Comparison of ENCODE assay signal across 10 cellular contexts in genomic region chr3:58535531-58536500, GRCh38. TPM values are rescaled to one million over a fixed set of nuclear protein-coding genes. Genes with fewer than 3 reads are reported as not detected.
DNase-seq lines count a peak whose midpoint lies in the region; ATAC-seq and TF ChIP-seq lines count a peak whose summit lies in the region.
"Had no signal": no experiment of that assay in that cellular context is flagged by ENCODE, and none has a peak within 500 bp of the region (broad histone marks: within the 10 kb centered on the region; RNA-seq: fewer than 3 reads in every experiment).

No MANE protein-coding gene starts in this region.

- intact Hi-C loops in heart left ventricle (cut with DNase I): loop anchor here in 7 of 10 donors (2.0 to 10.0 kb wide), 5 partner anchors 71 to 361 kb away; partner anchors contain the start of gene PDHB (in 3 of the 7)
- intact Hi-C loops in Right ventricle myocardium inferior (cut with DNase I): no loop called here

- H3K4me1 ChIP-seq in heart left ventricle: peaks cover 8 to 39% (median 28%) of the 10 kb centered on the region in 12 donors
- H3K4me1 ChIP-seq in duodenal mucosa (ENCODE audit: control insufficient read depth in 1 of 2, insufficient read depth in 2 of 2, low read length in 2 of 2): peaks cover 44 to 45% of the 10 kb centered on the region in 2 donors
- H3K4me1 ChIP-seq in muscle layer of duodenum (ENCODE audit: control insufficient read depth in 1 of 2, insufficient read depth in 2 of 2, low read length in 2 of 2): peaks cover 10 to 32% of the 10 kb centered on the region in 2 donors

- no peak for TF ChIP-seq POLR2A in heart left ventricle (IDR thresholded peaks at IDR 0.05)

- DNase-seq in heart left ventricle (no peak), Right ventricle myocardium inferior (ENCODE audit: missing footprints) (no peak), AG08396 (ENCODE audit: low spot score) (no peak), hepatic stellate cell (ENCODE audit: low spot score) (no peak), NCI-H2081 (lab: John Stamatoyannopoulos, UW) (no peak)
- DNase-seq in activated effector memory CD4-positive, alpha-beta T cell treated with Interleukin-2 at 50 U/mL for 16 hours: no peak

- H3K27ac ChIP-seq in heart left ventricle: peak overlapping the region; percentile 57 to 94 (median 86)
- peak overlapping the region; percentile 11 for H3K27ac ChIP-seq in duodenal mucosa (ENCODE audit: low read depth, low read length)
- peak overlapping the region; percentile 86 for H3K27ac ChIP-seq in muscle layer of duodenum (ENCODE audit: low read length)

- no peak for TF ChIP-seq CTCF in heart left ventricle (IDR thresholded peaks at IDR 0.05)

- ATAC-seq in heart left ventricle (no peak), Right ventricle myocardium inferior (no peak)
- ATAC-seq: stimulated activated effector memory CD8-positive, alpha-beta T cell treated with anti-CD3 and anti-CD28 coated beads, Interleukin-12 subunit alpha, Interleukin-12 subunit beta, amount 100 ng/mL, for 72 hours had no signal

- 19 to 41% (median 33%) methylated on average over 2 of the region's 2 CpGs for WGBS in heart left ventricle, 4 donors

- peak overlapping the region; percentile 77 to 78 for H3K9ac ChIP-seq in duodenal mucosa (ENCODE audit: low read depth in 1 of 2, low read length in 2 of 2)

- H3K9me3 ChIP-seq in heart left ventricle (no peaks in the 10 kb centered on the region), duodenal mucosa (ENCODE audit: control insufficient read depth in 1 of 2, low read length in 2 of 2) (no peaks in the 10 kb centered on the region), muscle layer of duodenum (ENCODE audit: control insufficient read depth in 1 of 2, low read length in 2 of 2) (no peaks in the 10 kb centered on the region)

- H3K36me3 ChIP-seq in heart left ventricle: peaks cover 0 to 42% (median 31%) of the 10 kb centered on the region in 9 donors
- peaks cover 13 to 26% of the 10 kb centered on the region in 2 donors for H3K36me3 ChIP-seq in duodenal mucosa (ENCODE audit: control insufficient read depth in 1 of 2, insufficient read depth in 2 of 2, low read length in 2 of 2)
- H3K36me3 ChIP-seq in muscle layer of duodenum (ENCODE audit: control insufficient read depth in 1 of 2, insufficient read depth in 2 of 2, low read length in 2 of 2): peaks cover 20 to 25% of the 10 kb centered on the region in 2 donors

- no peaks in the 10 kb centered on the region for H3K27me3 ChIP-seq in heart left ventricle
- no peaks in the 10 kb centered on the region for H3K27me3 ChIP-seq in duodenal mucosa (ENCODE audit: control insufficient read depth in 1 of 2, insufficient read depth in 2 of 2, low read length in 2 of 2)
- H3K27me3 ChIP-seq in muscle layer of duodenum (ENCODE audit: low read depth, low read length): no peaks in the 10 kb centered on the region

- H3K4me3 ChIP-seq in heart left ventricle (peak overlapping the region in 10 of 12 donors; percentile 37 to 65 (median 52)), duodenal mucosa (ENCODE audit: low read depth in 1 of 2, low read length in 2 of 2) (peak overlapping the region; percentile 61 to 63), muscle layer of duodenum (ENCODE audit: low read depth in 1 of 2, low read length in 2 of 2) (peak overlapping the region; percentile 58 to 64)

RNA-seq across cellular contexts. Expression of gene ACOX2, which starts 1.2 kb away (rescaled TPM):
- total RNA-seq in heart left ventricle (10 to 100 TPM; 17.6 to 41.9 (median 31.1) TPM), Right ventricle myocardium inferior (33.4 TPM)
- 10 to 100 TPM in 1 of 2 donors, 1 to 10 TPM in 1; 6.6 to 38.4 TPM for polyA plus RNA-seq in heart left ventricle
- polyA plus RNA-seq: neural cell had no signal

RNA-seq across cellular contexts. Expression of gene FAM107A, which starts 41.4 kb away (rescaled TPM):
- 100 to 1,000 TPM in 3 of 9 donors, 10 to 100 TPM in 6; 24.6 to 144 (median 62.5) TPM for total RNA-seq in heart left ventricle
- 10 to 100 TPM; 39.2 to 47.9 TPM for polyA plus RNA-seq in heart left ventricle
- total RNA-seq in Right ventricle myocardium inferior: 82.9 TPM

RNA-seq across cellular contexts. Expression of gene KCTD6, which starts 43.9 kb away (rescaled TPM):
- total RNA-seq in heart left ventricle: 10 to 100 TPM in 1 of 9 donors, 1 to 10 TPM in 8; 5.7 to 10.5 (median 6.9) TPM
- polyA plus RNA-seq in heart left ventricle: 1 to 10 TPM; 6.8 to 7.0 TPM
- total RNA-seq in Right ventricle myocardium inferior: 11.3 TPM

Comparison
In these comparisons a context has a peak if more than half of its experiments do, and no peak if none do; other contexts are left out.
1. H3K27ac ChIP-seq: peak in every context shown above with its lines; median percentile 86 in heart left ventricle; 86 in muscle layer of duodenum; 11 in duodenal mucosa.